8 cellular contexts compared by ENCODE assay signal in genomic region chr4:184330008-184330400, GRCh38.
DNase-seq lines count a peak whose midpoint lies in the region; ATAC-seq, FAIRE-seq and TF ChIP-seq lines count a peak whose summit lies in the region.

No MANE protein-coding gene starts in this region.

- TF ChIP-seq POLR2A in GM12892 (IDR thresholded peaks at IDR 0.05; ENCODE audit: low read depth, low read length) (no peak), uterus (IDR thresholded peaks at IDR 0.05) (no peak)

- H3K27me3 Mint-ChIP-seq in activated T-helper 2 cell treated with anti-CD3 and anti-CD28 coated beads, Interferon-gamma antibody, Interleukin-2, Interleukin-4, amounts not matched to agents 10 μg/mL and 5 μg/mL and 100 μg/mL, durations not matched to agents 14 hours and 24 hours and 36 hours (ENCODE audit: low read depth), result no peaks in the 10 kb centered on the region

- no peaks in the 10 kb centered on the region for H3K9me3 Mint-ChIP-seq in activated T-helper 2 cell treated with anti-CD3 and anti-CD28 coated beads, Interferon-gamma antibody, Interleukin-2, Interleukin-4, amounts not matched to agents 10 μg/mL and 5 μg/mL and 100 μg/mL, durations not matched to agents 14 hours and 24 hours and 36 hours

- H3K36me3 ChIP-seq in left ventricle myocardium inferior (no peaks in the 10 kb centered on the region), uterus (no peaks in the 10 kb centered on the region)

- FAIRE-seq in GM12892 (lab: Jason Lieb, UNC), result peak; percentile 98

- H3K4me1 Mint-ChIP-seq in activated T-helper 2 cell treated with anti-CD3 and anti-CD28 coated beads, Interferon-gamma antibody, Interleukin-2, Interleukin-4, amounts not matched to agents 10 μg/mL and 5 μg/mL and 100 μg/mL, durations not matched to agents 14 hours and 24 hours and 36 hours (ENCODE audit: low read depth), result peaks cover 27% of the 10 kb centered on the region

- H3K4me3 ChIP-seq in left ventricle myocardium inferior (no peak overlapping the region), uterus (no peak overlapping the region)

- H3K36me3 Mint-ChIP-seq in activated T-helper 2 cell treated with anti-CD3 and anti-CD28 coated beads, Interferon-gamma antibody, Interleukin-2, Interleukin-4, amounts not matched to agents 10 μg/mL and 5 μg/mL and 100 μg/mL, durations not matched to agents 14 hours and 24 hours and 36 hours (ENCODE audit: low read depth), result peaks cover 3% of the 10 kb centered on the region

- TF ChIP-seq CTCF in left ventricle myocardium inferior (IDR thresholded peaks at IDR 0.05; ENCODE audit: borderline replicate concordance) (no peak), uterus (IDR thresholded peaks at IDR 0.05) (no peak)

- H3K9me3 ChIP-seq in left ventricle myocardium inferior (replicated peaks), result no peaks in the 10 kb centered on the region
- H3K9me3 ChIP-seq in uterus, result no peaks in the 10 kb centered on the region

- H3K4me1 ChIP-seq in left ventricle myocardium inferior (peaks cover 9% of the 10 kb centered on the region), uterus (no peaks in the 10 kb centered on the region)

- no peak overlapping the region for H3K4me3 Mint-ChIP-seq in activated T-helper 2 cell treated with anti-CD3 and anti-CD28 coated beads, Interferon-gamma antibody, Interleukin-2, Interleukin-4, amounts not matched to agents 10 μg/mL and 5 μg/mL and 100 μg/mL, durations not matched to agents 14 hours and 24 hours and 36 hours (ENCODE audit: low read depth)

- DNase-seq in GM12892 (ENCODE audit: insufficient read length) (no peak), left ventricle myocardium inferior (peak; percentile 28), ureter (ENCODE audit: low spot score) (peak; percentile 63), cortex of kidney (lab: John Stamatoyannopoulos, UW) (no peak), uterus (no peak)
- DNase-seq in activated T-helper 2 cell treated with anti-CD3 and anti-CD28 coated beads, Interferon-gamma antibody, Interleukin-2, Interleukin-4, amounts not matched to agents 10 μg/mL and 5 μg/mL and 100 μg/mL, durations not matched to agents 14 hours and 24 hours and 36 hours (ENCODE audit: low spot score), result no peak

- intact Hi-C loops in left ventricle myocardium inferior (cut with micrococcal nuclease), result no loop called here
- intact Hi-C loops in activated T-helper 2 cell treated with anti-CD3 and anti-CD28 coated beads, Interferon-gamma antibody, Interleukin-2, Interleukin-4, amounts not matched to agents 10 μg/mL and 5 μg/mL and 100 μg/mL, durations not matched to agents 14 hours and 24 hours and 36 hours (cut with micrococcal nuclease), result no loop called here
- intact Hi-C loops in uterus (cut with DNase I; ENCODE audit: low total_unique reads), result no loop called here

- H3K27ac Mint-ChIP-seq in activated T-helper 2 cell treated with anti-CD3 and anti-CD28 coated beads, Interferon-gamma antibody, Interleukin-2, Interleukin-4, amounts not matched to agents 10 μg/mL and 5 μg/mL and 100 μg/mL, durations not matched to agents 14 hours and 24 hours and 36 hours, result no peak overlapping the region

- no peaks in the 10 kb centered on the region for H3K27me3 ChIP-seq in left ventricle myocardium inferior (ENCODE audit: low read depth)
- no peaks in the 10 kb centered on the region for H3K27me3 ChIP-seq in uterus

- H3K27ac ChIP-seq in left ventricle myocardium inferior (replicated peaks) (no peak overlapping the region), uterus (no peak overlapping the region)

- ATAC-seq in GM21367 (IDR thresholded peaks at IDR 0.05; ENCODE audit: unreplicated experiment), result peak; percentile 58
- ATAC-seq in HG03520 (IDR thresholded peaks at IDR 0.05; ENCODE audit: unreplicated experiment), result peak; percentile 71

Comparison
In these comparisons a context has a peak if more than half of its experiments do, and no peak if none do; other contexts are left out.
1. DNase-seq: peak in left ventricle myocardium inferior (single experiment) and ureter (single experiment); none in GM12892 (single experiment), cortex of kidney (single experiment), activated T-helper 2 cell treated with anti-CD3 and anti-CD28 coated beads, Interferon-gamma antibody, Interleukin-2, Interleukin-4, amounts not matched to agents 10 μg/mL and 5 μg/mL and 100 μg/mL, durations not matched to agents 14 hours and 24 hours and 36 hours (single experiment) and uterus (0 of 2).